ENCODE assay signal across 21 cellular contexts in genomic region chr17:12492450-12492849, GRCh38.
"Had no signal": no experiment of that assay in that cellular context is flagged by ENCODE, and none has a peak within 500 bp of the region (broad histone marks: within the 10 kb centered on the region; RNA-seq: fewer than 3 reads in every experiment).

No MANE protein-coding gene starts in this region.

- H3K9ac ChIP-seq: parathyroid adenoma had no signal

- H3K79me2 ChIP-seq: parathyroid adenoma had no signal

- H3K27me3 ChIP-seq: colonic mucosa, neutrophil, thyroid gland had no signal

- H3K4me1 ChIP-seq: colonic mucosa, parathyroid adenoma had no signal

- DNase-seq: activated CD4-positive, alpha-beta T cell treated with anti-CD3 and anti-CD28 coated beads, Interleukin-2, amount 50 U/mL, for 1 hour; activated CD4-positive, CD25-positive, alpha-beta regulatory T cell treated with anti-CD3 and anti-CD28 coated beads, Interleukin-2, amount 50 U/mL, for 72 hours; activated CD8-positive, alpha-beta memory T cell treated with anti-CD3 and anti-CD28 coated beads, Interleukin-2, amount 50 U/mL, for 4 hours; activated naive CD4-positive, alpha-beta T cell treated with anti-CD3 and anti-CD28 coated beads for 36 hours; activated naive CD8-positive, alpha-beta T cell treated with anti-CD3 and anti-CD28 coated beads, Interleukin-2, amount 50 U/mL, for 24 hours; activated T-cell treated with anti-CD3 and anti-CD28 coated beads, Interleukin-2, amount 50 U/mL, for 4 hours; central memory CD4-positive, alpha-beta T cell; colonic mucosa; erythroblast; foreskin melanocyte; glutamatergic neuron; hippocampal formation; islet precursor cell; stimulated activated naive B cell treated with anti-CD40 and anti-IgM and Interleukin-4, amounts not matched to agents 10 μg/mL and 1 μg/mL and 100 μg/mL, for 72 hours; thyroid gland had no signal

- H3K4me3 ChIP-seq: colonic mucosa, thyroid gland had no signal

- H3K27ac ChIP-seq: colonic mucosa, neutrophil, parathyroid adenoma, thyroid gland, VCaP had no signal

- H3K36me3 ChIP-seq: colonic mucosa, neutrophil, thyroid gland had no signal

- H2AFZ ChIP-seq: parathyroid adenoma had no signal

- H3K9me3 ChIP-seq: colonic mucosa, neutrophil, thyroid gland had no signal

- ATAC-seq: activated naive CD8-positive, alpha-beta T cell treated with anti-CD3 and anti-CD28 coated beads, Interleukin-2, amount 50 U/mL, for 24 hours; activated T-cell treated with anti-CD3 and anti-CD28 coated beads, Interleukin-2, amount 50 U/mL, for 4 hours; left lobe of liver; natural killer cell treated with Interleukin-12 subunit alpha and Interleukin-12 subunit beta and Interleukin-15 and Interleukin-18, amount 100 ng/mL, for 72 hours; sciatic nerve; stimulated activated naive B cell treated with anti-CD40 and anti-IgM and Interleukin-4, amounts not matched to agents 10 μg/mL and 1 μg/mL and 100 μg/mL, for 72 hours had no signal
